Comparison of ENCODE assay signal across 15 cellular contexts in the genomic region with DNA sequence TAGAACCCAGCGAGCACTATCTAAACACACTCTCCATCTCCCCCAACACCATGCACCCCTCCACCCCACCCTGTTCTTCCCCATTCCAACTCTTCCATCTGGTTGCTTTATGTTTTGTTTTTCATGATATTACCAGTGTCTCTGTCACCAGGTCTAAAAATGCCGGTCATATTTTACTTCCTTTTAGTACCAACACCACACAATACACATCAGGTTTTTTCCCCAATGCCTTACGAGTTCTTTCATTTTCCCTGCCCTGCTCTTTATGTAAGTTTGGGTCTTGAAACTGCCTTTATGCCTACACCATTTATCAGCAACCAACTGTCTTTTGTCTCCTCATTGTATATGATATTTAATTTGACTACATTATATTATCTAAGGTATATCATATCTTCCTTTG. TPM values are rescaled to one million over a fixed set of nuclear protein-coding genes. Genes with fewer than 3 reads are reported as not detected.
DNase-seq lines count a peak whose midpoint lies in the region; ATAC-seq and TF ChIP-seq lines count a peak whose summit lies in the region.
"Had no signal": no experiment of that assay in that cellular context is flagged by ENCODE, and none has a peak within 500 bp of the region (broad histone marks: within the 10 kb centered on the region; RNA-seq: fewer than 3 reads in every experiment).

No MANE protein-coding gene starts in this region.

- H3K4me1 ChIP-seq in hepatocyte (ENCODE audit: insufficient read depth) = no peaks in the 10 kb centered on the region
- H3K4me1 ChIP-seq: Caco-2, colonic mucosa had no signal

- H3K9me3 Mint-ChIP-seq in activated T-cell treated with anti-CD3 and anti-CD28 coated beads, Interleukin-2, amount 50 U/mL, for 72 hours = no peaks in the 10 kb centered on the region
- no peaks in the 10 kb centered on the region for H3K9me3 Mint-ChIP-seq in activated T-helper 17 cell treated with anti-CD3 and anti-CD28 coated beads, Interleukin-2, amount 50 U/mL, for 72 hours

- H3K27ac Mint-ChIP-seq in activated T-cell treated with anti-CD3 and anti-CD28 coated beads, Interleukin-2, amount 50 U/mL, for 72 hours = peak overlapping the region; percentile 3
- no peak overlapping the region for H3K27ac Mint-ChIP-seq in activated T-helper 17 cell treated with anti-CD3 and anti-CD28 coated beads, Interleukin-2, amount 50 U/mL, for 72 hours

- H3K27ac ChIP-seq in substantia nigra (ENCODE audit: low read depth, low read length, poor library complexity, severe bottlenecking) (no peak overlapping the region), hepatocyte (no peak overlapping the region)
- H3K27ac ChIP-seq: colonic mucosa, RWPE1 had no signal

- no peaks in the 10 kb centered on the region for H3K9me2 ChIP-seq in hepatocyte (replicated peaks; ENCODE audit: insufficient read depth)

- H3K4me2 ChIP-seq in hepatocyte = no peak overlapping the region

- no peak overlapping the region for H3K4me3 ChIP-seq in hepatocyte
- H3K4me3 ChIP-seq: colonic mucosa had no signal

- TF ChIP-seq CTCF in hepatocyte (IDR thresholded peaks at IDR 0.05; ENCODE audit: poor library complexity) = no peak

- ATAC-seq in activated T-cell treated with anti-CD3 and anti-CD28 coated beads, Interleukin-2, amount 50 U/mL, for 72 hours (replicated peaks in 1 of 2) = peak in 1 of 2 donors; percentile 31
- ATAC-seq in HG03432 (IDR thresholded peaks at IDR 0.05; ENCODE audit: unreplicated experiment) (peak; percentile 75), GM19328 (IDR thresholded peaks at IDR 0.05; ENCODE audit: unreplicated experiment) (no peak)
- peak; percentile 43 for ATAC-seq in activated T-helper 17 cell treated with anti-CD3 and anti-CD28 coated beads, Interleukin-2, amount 50 U/mL, for 72 hours (replicated peaks)

- peaks cover 8% of the 10 kb centered on the region for H3K4me1 Mint-ChIP-seq in activated T-cell treated with anti-CD3 and anti-CD28 coated beads, Interleukin-2, amount 50 U/mL, for 72 hours (ENCODE audit: low read depth)
- H3K4me1 Mint-ChIP-seq in activated T-helper 17 cell treated with anti-CD3 and anti-CD28 coated beads, Interleukin-2, amount 50 U/mL, for 72 hours = peaks cover 5% of the 10 kb centered on the region

- no peaks in the 10 kb centered on the region for H3K36me3 Mint-ChIP-seq in activated T-cell treated with anti-CD3 and anti-CD28 coated beads, Interleukin-2, amount 50 U/mL, for 72 hours (ENCODE audit: insufficient read depth in 2 of 2)
- H3K36me3 Mint-ChIP-seq in activated T-helper 17 cell treated with anti-CD3 and anti-CD28 coated beads, Interleukin-2, amount 50 U/mL, for 72 hours (ENCODE audit: low read depth) = no peaks in the 10 kb centered on the region

- peaks cover 5% of the 10 kb centered on the region for H3K27me3 ChIP-seq in hepatocyte
- H3K27me3 ChIP-seq: colonic mucosa had no signal

- no peaks in the 10 kb centered on the region for H3K9me3 ChIP-seq in hepatocyte (ENCODE audit: low read depth)
- H3K9me3 ChIP-seq: Caco-2, colonic mucosa had no signal

- H3K36me3 ChIP-seq in hepatocyte (replicated peaks; ENCODE audit: insufficient read depth, low read depth) = no peaks in the 10 kb centered on the region
- H3K36me3 ChIP-seq: colonic mucosa had no signal

- peak overlapping the region; percentile 10 to 29 for H3K4me3 Mint-ChIP-seq in activated T-cell treated with anti-CD3 and anti-CD28 coated beads, Interleukin-2, amount 50 U/mL, for 72 hours
- peak overlapping the region; percentile 12 for H3K4me3 Mint-ChIP-seq in activated T-helper 17 cell treated with anti-CD3 and anti-CD28 coated beads, Interleukin-2, amount 50 U/mL, for 72 hours

- no peaks in the 10 kb centered on the region for H4K20me1 ChIP-seq in hepatocyte (ENCODE audit: insufficient read depth, poor library complexity, severe bottlenecking)

- no peaks in the 10 kb centered on the region for H3K79me2 ChIP-seq in hepatocyte

- no peak for DNase-seq in activated T-cell treated with anti-CD3 and anti-CD28 coated beads, Interleukin-2, amount 50 U/mL, for 72 hours
- DNase-seq in activated T-cell treated with anti-CD3 and anti-CD28 coated beads for 4 hours = no peak
- no peak for DNase-seq in RKO (ENCODE audit: low spot score)
- no peak for DNase-seq in substantia nigra (lab: John Stamatoyannopoulos, UW)
- DNase-seq in hepatocyte (ENCODE audit: low spot score) = no peak
- DNase-seq: Caco-2, colonic mucosa, islet precursor cell, KG1, NCI-H1436 treated with DMSO at 0.1 percent for 48 hours, NCI-H524 had no signal

- H2AFZ ChIP-seq in hepatocyte = no peak overlapping the region

- WGBS in hepatocyte (ENCODE audit: low lambda C conversion rate, missing lambda C conversion rate) = 91% methylated on average over 3 of the region's 3 CpGs

- no peaks in the 10 kb centered on the region for H3K27me3 Mint-ChIP-seq in activated T-cell treated with anti-CD3 and anti-CD28 coated beads, Interleukin-2, amount 50 U/mL, for 72 hours (ENCODE audit: low read depth)
- no peaks in the 10 kb centered on the region for H3K27me3 Mint-ChIP-seq in activated T-helper 17 cell treated with anti-CD3 and anti-CD28 coated beads, Interleukin-2, amount 50 U/mL, for 72 hours

RNA-seq across cellular contexts. Expression of a gene that starts 10.1 kb away (rescaled TPM):
- 10 to 100 TPM; 47.3 to 47.5 TPM for total RNA-seq in activated T-cell treated with anti-CD3 and anti-CD28 coated beads, Interleukin-2, amount 50 U/mL, for 72 hours
- total RNA-seq in activated T-helper 17 cell treated with anti-CD3 and anti-CD28 coated beads, Interleukin-2, amount 50 U/mL, for 72 hours = 100 to 1,000 TPM in 1 of 2 donors, 10 to 100 TPM in 1; 63.3 to 196 TPM
- 4.1 and 6.3 TPM in 2 replicates for total RNA-seq in hepatocyte
- 1.8 and 1.9 TPM in 2 replicates for polyA plus RNA-seq in hepatocyte
- total RNA-seq: Caco-2 had no signal
